Comparison of ENCODE assay signal across 1 cellular context in genomic region chr10:69179743-69180524, GRCh38.
A peak's percentile ranks its signal among the peaks of the same experiment; 100 is the strongest.
TF ChIP-seq lines count a peak whose summit lies in the region.

SUPV3L1 (plus strand) TSS chr10:69180234; CDS start chr10:69180292, 58 bp downstream.

TF ChIP-seq in K562, 482 proteins besides CTCF, POLR2A, EP300 and RAD21 (continued from another document and continues in another):
- TF ChIP-seq, protein P1, sequence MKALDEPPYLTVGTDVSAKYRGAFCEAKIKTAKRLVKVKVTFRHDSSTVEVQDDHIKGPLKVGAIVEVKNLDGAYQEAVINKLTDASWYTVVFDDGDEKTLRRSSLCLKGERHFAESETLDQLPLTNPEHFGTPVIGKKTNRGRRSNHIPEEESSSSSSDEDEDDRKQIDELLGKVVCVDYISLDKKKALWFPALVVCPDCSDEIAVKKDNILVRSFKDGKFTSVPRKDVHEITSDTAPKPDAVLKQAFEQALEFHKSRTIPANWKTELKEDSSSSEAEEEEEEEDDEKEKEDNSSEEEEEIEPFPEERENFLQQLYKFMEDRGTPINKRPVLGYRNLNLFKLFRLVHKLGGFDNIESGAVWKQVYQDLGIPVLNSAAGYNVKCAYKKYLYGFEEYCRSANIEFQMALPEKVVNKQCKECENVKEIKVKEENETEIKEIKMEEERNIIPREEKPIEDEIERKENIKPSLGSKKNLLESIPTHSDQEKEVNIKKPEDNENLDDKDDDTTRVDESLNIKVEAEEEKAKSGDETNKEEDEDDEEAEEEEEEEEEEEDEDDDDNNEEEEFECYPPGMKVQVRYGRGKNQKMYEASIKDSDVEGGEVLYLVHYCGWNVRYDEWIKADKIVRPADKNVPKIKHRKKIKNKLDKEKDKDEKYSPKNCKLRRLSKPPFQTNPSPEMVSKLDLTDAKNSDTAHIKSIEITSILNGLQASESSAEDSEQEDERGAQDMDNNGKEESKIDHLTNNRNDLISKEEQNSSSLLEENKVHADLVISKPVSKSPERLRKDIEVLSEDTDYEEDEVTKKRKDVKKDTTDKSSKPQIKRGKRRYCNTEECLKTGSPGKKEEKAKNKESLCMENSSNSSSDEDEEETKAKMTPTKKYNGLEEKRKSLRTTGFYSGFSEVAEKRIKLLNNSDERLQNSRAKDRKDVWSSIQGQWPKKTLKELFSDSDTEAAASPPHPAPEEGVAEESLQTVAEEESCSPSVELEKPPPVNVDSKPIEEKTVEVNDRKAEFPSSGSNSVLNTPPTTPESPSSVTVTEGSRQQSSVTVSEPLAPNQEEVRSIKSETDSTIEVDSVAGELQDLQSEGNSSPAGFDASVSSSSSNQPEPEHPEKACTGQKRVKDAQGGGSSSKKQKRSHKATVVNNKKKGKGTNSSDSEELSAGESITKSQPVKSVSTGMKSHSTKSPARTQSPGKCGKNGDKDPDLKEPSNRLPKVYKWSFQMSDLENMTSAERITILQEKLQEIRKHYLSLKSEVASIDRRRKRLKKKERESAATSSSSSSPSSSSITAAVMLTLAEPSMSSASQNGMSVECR (CRISPR knock-in tag; IDR thresholded peaks at IDR 0.05), result peak; percentile 95
- TF ChIP-seq, protein P2, sequence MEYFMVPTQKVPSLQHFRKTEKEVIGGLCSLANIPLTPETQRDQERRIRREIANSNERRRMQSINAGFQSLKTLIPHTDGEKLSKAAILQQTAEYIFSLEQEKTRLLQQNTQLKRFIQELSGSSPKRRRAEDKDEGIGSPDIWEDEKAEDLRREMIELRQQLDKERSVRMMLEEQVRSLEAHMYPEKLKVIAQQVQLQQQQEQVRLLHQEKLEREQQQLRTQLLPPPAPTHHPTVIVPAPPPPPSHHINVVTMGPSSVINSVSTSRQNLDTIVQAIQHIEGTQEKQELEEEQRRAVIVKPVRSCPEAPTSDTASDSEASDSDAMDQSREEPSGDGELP (CRISPR knock-in tag; IDR thresholded peaks at IDR 0.05; ENCODE audit: borderline replicate concordance), result peak; percentile 84
- TF ChIP-seq HDAC8 (tag; IDR thresholded peaks at IDR 0.05), result 0 out of 2 replicates have a peak, but pooled peaks have one; percentile 56
- no peak for TF ChIP-seq PCBP2 (IDR thresholded peaks at IDR 0.05; ENCODE audit: low read depth, low read length, poor library complexity, severe bottlenecking)
- TF ChIP-seq, protein P3, sequence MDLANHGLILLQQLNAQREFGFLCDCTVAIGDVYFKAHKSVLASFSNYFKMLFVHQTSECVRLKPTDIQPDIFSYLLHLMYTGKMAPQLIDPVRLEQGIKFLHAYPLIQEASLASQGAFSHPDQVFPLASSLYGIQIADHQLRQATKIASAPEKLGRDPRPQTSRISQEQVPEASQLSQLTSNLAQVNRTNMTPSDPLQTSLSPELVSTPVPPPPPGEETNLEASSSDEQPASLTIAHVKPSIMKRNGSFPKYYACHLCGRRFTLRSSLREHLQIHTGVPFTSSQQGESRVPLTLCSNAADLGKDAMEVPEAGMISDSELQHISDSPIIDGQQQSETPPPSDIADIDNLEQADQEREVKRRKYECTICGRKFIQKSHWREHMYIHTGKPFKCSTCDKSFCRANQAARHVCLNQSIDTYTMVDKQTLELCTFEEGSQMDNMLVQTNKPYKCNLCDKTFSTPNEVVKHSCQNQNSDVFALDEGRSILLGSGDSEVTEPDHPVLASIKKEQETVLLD (IDR thresholded peaks at IDR 0.05), result no peak
- TF ChIP-seq CBX8 (IDR thresholded peaks at IDR 0.05; ENCODE audit: borderline replicate concordance, extremely low read depth, low read depth, low read length, poor library complexity, severe bottlenecking), result no peak
- TF ChIP-seq ZNF639 (CRISPR knock-in tag; conservative IDR thresholded peaks at IDR 0.05 in 1 of 2, IDR thresholded peaks at IDR 0.05 in 1 of 2), result peak in 1 of 2 experiments; percentile 88; a peak in 2 of 4 replicates
- TF ChIP-seq, protein P4, sequence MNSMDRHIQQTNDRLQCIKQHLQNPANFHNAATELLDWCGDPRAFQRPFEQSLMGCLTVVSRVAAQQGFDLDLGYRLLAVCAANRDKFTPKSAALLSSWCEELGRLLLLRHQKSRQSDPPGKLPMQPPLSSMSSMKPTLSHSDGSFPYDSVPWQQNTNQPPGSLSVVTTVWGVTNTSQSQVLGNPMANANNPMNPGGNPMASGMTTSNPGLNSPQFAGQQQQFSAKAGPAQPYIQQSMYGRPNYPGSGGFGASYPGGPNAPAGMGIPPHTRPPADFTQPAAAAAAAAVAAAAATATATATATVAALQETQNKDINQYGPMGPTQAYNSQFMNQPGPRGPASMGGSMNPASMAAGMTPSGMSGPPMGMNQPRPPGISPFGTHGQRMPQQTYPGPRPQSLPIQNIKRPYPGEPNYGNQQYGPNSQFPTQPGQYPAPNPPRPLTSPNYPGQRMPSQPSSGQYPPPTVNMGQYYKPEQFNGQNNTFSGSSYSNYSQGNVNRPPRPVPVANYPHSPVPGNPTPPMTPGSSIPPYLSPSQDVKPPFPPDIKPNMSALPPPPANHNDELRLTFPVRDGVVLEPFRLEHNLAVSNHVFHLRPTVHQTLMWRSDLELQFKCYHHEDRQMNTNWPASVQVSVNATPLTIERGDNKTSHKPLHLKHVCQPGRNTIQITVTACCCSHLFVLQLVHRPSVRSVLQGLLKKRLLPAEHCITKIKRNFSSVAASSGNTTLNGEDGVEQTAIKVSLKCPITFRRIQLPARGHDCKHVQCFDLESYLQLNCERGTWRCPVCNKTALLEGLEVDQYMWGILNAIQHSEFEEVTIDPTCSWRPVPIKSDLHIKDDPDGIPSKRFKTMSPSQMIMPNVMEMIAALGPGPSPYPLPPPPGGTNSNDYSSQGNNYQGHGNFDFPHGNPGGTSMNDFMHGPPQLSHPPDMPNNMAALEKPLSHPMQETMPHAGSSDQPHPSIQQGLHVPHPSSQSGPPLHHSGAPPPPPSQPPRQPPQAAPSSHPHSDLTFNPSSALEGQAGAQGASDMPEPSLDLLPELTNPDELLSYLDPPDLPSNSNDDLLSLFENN (IDR thresholded peaks at IDR 0.05; ENCODE audit: low read depth in 2 of 2, low read length in 2 of 2), result peak in 1 of 2 experiments; percentile 68; a peak in 1 of 4 replicates
- TF ChIP-seq, protein P5, sequence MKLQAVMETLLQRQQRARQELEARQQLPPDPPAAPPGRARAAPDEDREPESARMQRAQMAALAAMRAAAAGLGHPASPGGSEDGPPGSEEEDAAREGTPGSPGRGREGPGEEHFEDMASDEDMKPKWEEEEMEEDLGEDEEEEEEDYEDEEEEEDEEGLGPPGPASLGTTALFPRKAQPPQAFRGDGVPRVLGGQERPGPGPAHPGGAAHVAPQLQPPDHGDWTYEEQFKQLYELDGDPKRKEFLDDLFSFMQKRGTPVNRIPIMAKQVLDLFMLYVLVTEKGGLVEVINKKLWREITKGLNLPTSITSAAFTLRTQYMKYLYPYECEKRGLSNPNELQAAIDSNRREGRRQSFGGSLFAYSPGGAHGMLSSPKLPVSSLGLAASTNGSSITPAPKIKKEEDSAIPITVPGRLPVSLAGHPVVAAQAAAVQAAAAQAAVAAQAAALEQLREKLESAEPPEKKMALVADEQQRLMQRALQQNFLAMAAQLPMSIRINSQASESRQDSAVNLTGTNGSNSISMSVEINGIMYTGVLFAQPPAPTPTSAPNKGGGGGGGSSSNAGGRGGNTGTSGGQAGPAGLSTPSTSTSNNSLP (IDR thresholded peaks at IDR 0.05; ENCODE audit: borderline replicate concordance, low read depth, low read length), result no peak
- TF ChIP-seq, protein P6, sequence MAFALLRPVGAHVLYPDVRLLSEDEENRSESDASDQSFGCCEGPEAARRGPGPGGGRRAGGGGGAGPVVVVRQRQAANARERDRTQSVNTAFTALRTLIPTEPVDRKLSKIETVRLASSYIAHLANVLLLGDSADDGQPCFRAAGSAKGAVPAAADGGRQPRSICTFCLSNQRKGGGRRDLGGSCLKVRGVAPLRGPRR (CRISPR knock-in tag; IDR thresholded peaks at IDR 0.05), result peak; percentile 79; the same call in 1 of the 2 replicates
- TF ChIP-seq TRIM28 (IDR thresholded peaks at IDR 0.05), result peak; percentile 28
- peak; percentile 99 for TF ChIP-seq CREM (IDR thresholded peaks at IDR 0.05; ENCODE audit: low read depth)
- peak; percentile 96 for TF ChIP-seq POLR2G (IDR thresholded peaks at IDR 0.05; ENCODE audit: low read depth, low read length)
- no peak for TF ChIP-seq PRPF4 (IDR thresholded peaks at IDR 0.05; ENCODE audit: insufficient read depth, low read depth, low read length, poor library complexity, severe bottlenecking)
- TF ChIP-seq HNRNPH1 (optimal IDR thresholded peaks at IDR 0.05; ENCODE audit: low read depth, low read length), result no peak
- peak in 2 of 3 experiments; percentile 37 to 52 for TF ChIP-seq YY1 (IDR thresholded peaks at IDR 0.05; ENCODE audit: borderline replicate concordance in 1 of 3, control insufficient read depth in 1 of 3, extremely low read depth in 1 of 3, insufficient read depth in 3 of 3, insufficient read length in 1 of 3, insufficient replicate concordance in 2 of 3, low read depth in 1 of 3, low read length in 2 of 3)
- TF ChIP-seq RFX5 (IDR thresholded peaks at IDR 0.05; ENCODE audit: low read depth, low read length), result no peak
- TF ChIP-seq JUND (IDR thresholded peaks at IDR 0.05; ENCODE audit: borderline replicate concordance, low read depth, low read length), result no peak; the same call in 1 of the 2 replicates
- peak; percentile 82; the same call in 2 of the 3 replicates for TF ChIP-seq JUND (tag; IDR thresholded peaks at IDR 0.05; ENCODE audit: borderline replicate concordance, low read depth, low read length)
- TF ChIP-seq TCF7 (IDR thresholded peaks at IDR 0.05; ENCODE audit: borderline replicate concordance), result 0 out of 2 replicates have a peak, but pooled peaks have one; percentile 69
- 0 out of 2 replicates have a peak, but pooled peaks have one; percentile 20 for TF ChIP-seq SMAD2 (IDR thresholded peaks at IDR 0.05; ENCODE audit: low read depth, low read length)
- TF ChIP-seq CGGBP1 (CRISPR knock-in tag; IDR thresholded peaks at IDR 0.05), result peak; percentile 90
- no peak for TF ChIP-seq HNRNPL (IDR thresholded peaks at IDR 0.05; ENCODE audit: low read depth, low read length)
- no peak for TF ChIP-seq GTF2A2 (tag; IDR thresholded peaks at IDR 0.05)
- TF ChIP-seq SIRT6 (IDR thresholded peaks at IDR 0.05; ENCODE audit: low read depth, low read length), result no peak
- no peak for TF ChIP-seq PCBP1 (IDR thresholded peaks at IDR 0.05; ENCODE audit: low read depth, low read length, poor library complexity, severe bottlenecking)
- peak; percentile 32 for TF ChIP-seq ARID1B (IDR thresholded peaks at IDR 0.05)
- no peak for TF ChIP-seq MCM3 (IDR thresholded peaks at IDR 0.05)
- 0 out of 2 replicates have a peak, but pooled peaks have one; percentile 29 for TF ChIP-seq ZNF384 (IDR thresholded peaks at IDR 0.05; ENCODE audit: low read depth, low read length)
- TF ChIP-seq ZNF41 (CRISPR knock-in tag; conservative IDR thresholded peaks at IDR 0.05), result peak; percentile 75; the same call in 1 of the 2 replicates
- TF ChIP-seq SOX6 (IDR thresholded peaks at IDR 0.05), result peak; percentile 45
- peak; percentile 4 for TF ChIP-seq ZNF766 (CRISPR knock-in tag; conservative IDR thresholded peaks at IDR 0.05)
- TF ChIP-seq ZNF75A (CRISPR knock-in tag; IDR thresholded peaks at IDR 0.05), result no peak
- TF ChIP-seq KLF1 (tag; IDR thresholded peaks at IDR 0.05), result peak; percentile 26; the same call in 1 of the 2 replicates
- TF ChIP-seq HDAC3 (IDR thresholded peaks at IDR 0.05; ENCODE audit: borderline replicate concordance, partially characterized antibody), result peak; percentile 93
- TF ChIP-seq TFAM (CRISPR knock-in tag; conservative IDR thresholded peaks at IDR 0.05), result no peak
- TF ChIP-seq, protein P7, sequence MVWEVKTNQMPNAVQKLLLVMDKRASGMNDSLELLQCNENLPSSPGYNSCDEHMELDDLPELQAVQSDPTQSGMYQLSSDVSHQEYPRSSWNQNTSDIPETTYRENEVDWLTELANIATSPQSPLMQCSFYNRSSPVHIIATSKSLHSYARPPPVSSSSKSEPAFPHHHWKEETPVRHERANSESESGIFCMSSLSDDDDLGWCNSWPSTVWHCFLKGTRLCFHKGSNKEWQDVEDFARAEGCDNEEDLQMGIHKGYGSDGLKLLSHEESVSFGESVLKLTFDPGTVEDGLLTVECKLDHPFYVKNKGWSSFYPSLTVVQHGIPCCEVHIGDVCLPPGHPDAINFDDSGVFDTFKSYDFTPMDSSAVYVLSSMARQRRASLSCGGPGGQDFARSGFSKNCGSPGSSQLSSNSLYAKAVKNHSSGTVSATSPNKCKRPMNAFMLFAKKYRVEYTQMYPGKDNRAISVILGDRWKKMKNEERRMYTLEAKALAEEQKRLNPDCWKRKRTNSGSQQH (CRISPR knock-in tag; IDR thresholded peaks at IDR 0.05), result no peak; the same call in 1 of the 2 replicates
- peak; percentile 90; the same call in 1 of the 2 replicates for TF ChIP-seq BACH1 (tag; IDR thresholded peaks at IDR 0.05)
- no peak for TF ChIP-seq IFI16 (CRISPR knock-in tag; IDR thresholded peaks at IDR 0.05)
- no peak for TF ChIP-seq U2AF1 (optimal IDR thresholded peaks at IDR 0.05; ENCODE audit: low read depth, low read length)
- peak; percentile 90 for TF ChIP-seq ZNF584 (CRISPR knock-in tag; IDR thresholded peaks at IDR 0.05; ENCODE audit: low read depth)
- TF ChIP-seq XRCC4 (IDR thresholded peaks at IDR 0.05; ENCODE audit: extremely low read depth, insufficient read depth, insufficient read length), result no peak
- TF ChIP-seq MAZ (CRISPR knock-in tag; conservative IDR thresholded peaks at IDR 0.05 in 1 of 2, IDR thresholded peaks at IDR 0.05 in 1 of 2), result peak; percentile 63 to 71; a peak in 3 of 4 replicates
- no peak for TF ChIP-seq CTCFL (IDR thresholded peaks at IDR 0.05; ENCODE audit: borderline replicate concordance, insufficient read depth, low read depth, low read length, poor library complexity, severe bottlenecking)
- TF ChIP-seq JUNB (CRISPR knock-in tag; conservative IDR thresholded peaks at IDR 0.05), result no peak
- TF ChIP-seq ZNF408 (CRISPR knock-in tag; IDR thresholded peaks at IDR 0.05; ENCODE audit: low read depth), result no peak
- TF ChIP-seq BCOR (IDR thresholded peaks at IDR 0.05), result 0 out of 2 replicates have a peak, but pooled peaks have one; percentile 5
